14 cellular contexts compared by ENCODE assay signal in genomic region chr3:134336587-134336986, GRCh38. TPM values are rescaled to one million over a fixed set of nuclear protein-coding genes. Genes with fewer than 3 reads are reported as not detected.
DNase-seq lines count a peak whose midpoint lies in the region; ATAC-seq, FAIRE-seq and TF ChIP-seq lines count a peak whose summit lies in the region.
"Had no signal": no experiment of that assay in that cellular context is flagged by ENCODE, and none has a peak within 500 bp of the region (broad histone marks: within the 10 kb centered on the region; RNA-seq: fewer than 3 reads in every experiment).

No MANE protein-coding gene starts in this region.

- H3K36me3 ChIP-seq in left ventricle myocardium inferior (no peaks in the 10 kb centered on the region), bronchial epithelial cell (ENCODE audit: control insufficient read depth, insufficient read depth, low read length) (no peaks in the 10 kb centered on the region)
- H3K36me3 ChIP-seq: prostate gland had no signal

- FAIRE-seq in bronchial epithelial cell (lab: Jason Lieb, UNC), result peak; percentile 73
- FAIRE-seq: endothelial cell of umbilical vein, GM18507 had no signal

- DNase-seq in Right ventricle myocardium superior (no peak), left ventricle myocardium inferior (no peak), bronchial epithelial cell (ENCODE audit: low read depth) (peak; percentile 81), iris pigment epithelial cell (ENCODE audit: low read depth) (peak; percentile 85), iPS-NIHi11 (ENCODE audit: low spot score) (no peak), occipital lobe (lab: John Stamatoyannopoulos, UW) (no peak)
- DNase-seq: activated CD8-positive, alpha-beta memory T cell treated with anti-CD3 and anti-CD28 coated beads, Interleukin-2, amount 50 U/mL, for 4 hours; NCI-H2081; substantia nigra had no signal

- ATAC-seq in Right ventricle myocardium superior (ENCODE audit: poor library complexity) (peak; percentile 54), HG03571 (IDR thresholded peaks at IDR 0.05; ENCODE audit: unreplicated experiment) (no peak), HG03108 (IDR thresholded peaks at IDR 0.05; ENCODE audit: unreplicated experiment) (no peak)

- H3K27me3 ChIP-seq in left ventricle myocardium inferior (ENCODE audit: low read depth) (no peaks in the 10 kb centered on the region), bronchial epithelial cell (ENCODE audit: control insufficient read depth, insufficient read depth, low read length) (no peaks in the 10 kb centered on the region)

- H3K4me3 ChIP-seq in left ventricle myocardium inferior (no peak overlapping the region), bronchial epithelial cell (ENCODE audit: low read depth, low read length) (no peak overlapping the region)
- H3K4me3 ChIP-seq: prostate gland had no signal

- no peaks in the 10 kb centered on the region for H3K9me3 ChIP-seq in left ventricle myocardium inferior (replicated peaks)
- H3K9me3 ChIP-seq: prostate gland had no signal

- peaks cover 51% of the 10 kb centered on the region for H3K4me1 ChIP-seq in left ventricle myocardium inferior
- H3K4me1 ChIP-seq: prostate gland had no signal

- no peak for TF ChIP-seq CTCF in left ventricle myocardium inferior (IDR thresholded peaks at IDR 0.05; ENCODE audit: borderline replicate concordance)
- TF ChIP-seq CTCF in bronchial epithelial cell (IDR thresholded peaks at IDR 0.05; ENCODE audit: insufficient read depth, low read length, severe bottlenecking), result no peak

- H3K27ac ChIP-seq in left ventricle myocardium inferior (replicated peaks), result no peak overlapping the region
- H3K27ac ChIP-seq: prostate gland had no signal

- intact Hi-C loops in Right ventricle myocardium superior (cut with DNase I) (no loop called here), left ventricle myocardium inferior (cut with micrococcal nuclease) (no loop called here)

RNA-seq across cellular contexts. Expression of gene AMOTL2, which starts 37.7 kb away (rescaled TPM):
- total RNA-seq in Right ventricle myocardium superior, result 63.0 TPM
- 44.4 TPM for total RNA-seq in left ventricle myocardium inferior
- total RNA-seq in bronchial epithelial cell, result 54.2 and 89.9 TPM in 2 replicates
- total RNA-seq in occipital lobe, result 73.8 TPM

Comparison
In these comparisons a context has a peak if more than half of its experiments do, and no peak if none do; other contexts are left out.
1. DNase-seq: peak in bronchial epithelial cell (single experiment) and iris pigment epithelial cell (single experiment); none in Right ventricle myocardium superior (single experiment), left ventricle myocardium inferior (single experiment), iPS-NIHi11 (single experiment) and occipital lobe (single experiment).